In the genomic region with DNA sequence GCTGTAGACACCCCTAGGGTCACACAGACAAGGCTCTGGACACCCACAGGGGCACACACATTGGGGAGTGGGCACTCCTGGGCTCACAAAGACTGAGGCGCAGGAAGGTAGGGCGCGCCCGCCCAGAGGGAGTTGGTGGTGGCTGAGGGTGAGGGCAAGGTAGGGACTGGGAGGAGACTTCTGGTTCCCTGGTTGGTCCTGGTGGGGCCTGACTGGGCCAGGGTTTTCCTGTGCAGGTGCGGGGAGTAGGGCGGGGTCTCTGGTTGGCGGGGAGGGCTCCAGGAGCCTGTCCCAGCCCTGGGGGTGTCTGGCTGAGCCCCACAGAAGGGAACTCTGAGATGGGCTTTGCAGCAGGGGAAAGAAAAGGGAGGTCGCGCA, we compare ENCODE assay signal across 9 cellular contexts. TPM values are rescaled to one million over a fixed set of nuclear protein-coding genes. Genes with fewer than 3 reads are reported as not detected.
DNase-seq lines count a peak whose midpoint lies in the region; ATAC-seq and TF ChIP-seq lines count a peak whose summit lies in the region.
"Had no signal": no experiment of that assay in that cellular context is flagged by ENCODE, and none has a peak within 500 bp of the region (broad histone marks: within the 10 kb centered on the region; RNA-seq: fewer than 3 reads in every experiment).

No MANE protein-coding gene starts in this region.

- H3K4me3 Mint-ChIP-seq in CD4-positive, CD25-positive, alpha-beta regulatory T cell = peak overlapping the region; percentile 92 to 97 (median 94)
- H3K4me3 Mint-ChIP-seq in mesothelial cell of epicardium = peak overlapping the region; percentile 88

- H3K27me3 Mint-ChIP-seq in CD4-positive, CD25-positive, alpha-beta regulatory T cell = no peaks in the 10 kb centered on the region
- H3K27me3 Mint-ChIP-seq in mesothelial cell of epicardium (ENCODE audit: low read depth) = no peaks in the 10 kb centered on the region

- no peaks in the 10 kb centered on the region for H3K9me3 ChIP-seq in CD4-positive, CD25-positive, alpha-beta regulatory T cell (ENCODE audit: control insufficient read depth in 2 of 2, low read length in 2 of 2)
- no peaks in the 10 kb centered on the region for H3K9me3 ChIP-seq in NT2/D1 (ENCODE audit: insufficient read depth, low read length)

- no peaks in the 10 kb centered on the region for H3K36me3 Mint-ChIP-seq in CD4-positive, CD25-positive, alpha-beta regulatory T cell
- no peaks in the 10 kb centered on the region for H3K36me3 Mint-ChIP-seq in mesothelial cell of epicardium

- peaks cover 11% of the 10 kb centered on the region for H3K4me1 ChIP-seq in CD4-positive, CD25-positive, alpha-beta regulatory T cell (ENCODE audit: control insufficient read depth, insufficient read depth, low read length, poor library complexity, severe bottlenecking)
- no peaks in the 10 kb centered on the region for H3K4me1 ChIP-seq in NT2/D1 (ENCODE audit: insufficient read depth, insufficient read length)

- no peak for TF ChIP-seq CTCF in choroid plexus epithelial cell (conservative IDR thresholded peaks at IDR 0.05; ENCODE audit: low read depth, low read length)
- TF ChIP-seq CTCF in mesothelial cell of epicardium (IDR thresholded peaks at IDR 0.05; ENCODE audit: unreplicated experiment) = no peak

- H3K9me3 Mint-ChIP-seq in CD4-positive, CD25-positive, alpha-beta regulatory T cell = peaks cover 0 to 1% (median 0%) of the 10 kb centered on the region in 7 donors
- peaks cover 12% of the 10 kb centered on the region for H3K9me3 Mint-ChIP-seq in mesothelial cell of epicardium

- DNase-seq in CD4-positive, CD25-positive, alpha-beta regulatory T cell = peak in 1 of 3 donors; percentile 2
- DNase-seq in NT2/D1 (ENCODE audit: low read depth, low spot score) = no peak
- DNase-seq in choroid plexus epithelial cell (ENCODE audit: low read depth) = no peak
- DNase-seq in mesothelial cell of epicardium (ENCODE audit: low spot score in 2 of 2, unreplicated experiment in 2 of 2) = no peak
- no peak for DNase-seq in mesenteric fat pad (ENCODE audit: low spot score)
- DNase-seq in DMS79 treated with DMSO at 0.1 percent for 48 hours (lab: John Stamatoyannopoulos, UW) = no peak

- no peaks in the 10 kb centered on the region for H3K27me3 ChIP-seq in CD4-positive, CD25-positive, alpha-beta regulatory T cell (ENCODE audit: control insufficient read depth, insufficient read depth, low read length)
- no peaks in the 10 kb centered on the region for H3K27me3 ChIP-seq in NT2/D1 (ENCODE audit: insufficient read depth, insufficient read length)

- H3K4me1 Mint-ChIP-seq in CD4-positive, CD25-positive, alpha-beta regulatory T cell = peaks cover 9 to 23% (median 10%) of the 10 kb centered on the region in 4 donors
- H3K4me1 Mint-ChIP-seq in mesothelial cell of epicardium = peaks cover 14% of the 10 kb centered on the region

- peak overlapping the region; percentile 72 for H3K27ac ChIP-seq in CD4-positive, CD25-positive, alpha-beta regulatory T cell (ENCODE audit: insufficient read depth, low read length, poor library complexity, severe bottlenecking)

- H3K9ac ChIP-seq in NT2/D1 (ENCODE audit: insufficient read length, low read depth) = peak overlapping the region; percentile 93

- H3K36me3 ChIP-seq in CD4-positive, CD25-positive, alpha-beta regulatory T cell (ENCODE audit: control insufficient read depth, insufficient read depth, low read length) = no peaks in the 10 kb centered on the region
- no peaks in the 10 kb centered on the region for H3K36me3 ChIP-seq in NT2/D1 (ENCODE audit: insufficient read depth, insufficient read length, low read length)

- H3K4me3 ChIP-seq in CD4-positive, CD25-positive, alpha-beta regulatory T cell (ENCODE audit: low read depth, low read length) = peak overlapping the region; percentile 47
- H3K4me3 ChIP-seq in NT2/D1 (ENCODE audit: insufficient read length, low read depth) (peak overlapping the region; percentile 88), choroid plexus epithelial cell (ENCODE audit: low read depth, low read length) (peak overlapping the region; percentile 67)

- peak in 1 of 2 donors; percentile 4 for ATAC-seq in CD4-positive, CD25-positive, alpha-beta regulatory T cell (ENCODE audit: low read depth in 2 of 2)
- peak; percentile 34 for ATAC-seq in GM21528 (IDR thresholded peaks at IDR 0.05; ENCODE audit: low FRiP score, unreplicated experiment)
- ATAC-seq in GM19463 (IDR thresholded peaks at IDR 0.05; ENCODE audit: unreplicated experiment) = no peak

- H3K27ac Mint-ChIP-seq in CD4-positive, CD25-positive, alpha-beta regulatory T cell = peak overlapping the region in 2 of 3 donors; percentile 83 to 89
- H3K27ac Mint-ChIP-seq in mesothelial cell of epicardium = peak overlapping the region; percentile 82

RNA-seq across cellular contexts. Expression of gene WAS, which starts 6.7 kb away (rescaled TPM):
- 101 TPM for total RNA-seq in CD4-positive, CD25-positive, alpha-beta regulatory T cell
- 10 to 100 TPM; 12.4 to 21.8 (median 20.3) TPM for polyA plus RNA-seq in CD4-positive, CD25-positive, alpha-beta regulatory T cell
- 1.4 to 2.2 TPM (median 1.5 TPM) in 3 replicates for total RNA-seq in mesothelial cell of epicardium
- total RNA-seq in mesenteric fat pad = 22.0 TPM
- total RNA-seq: LHCN-M2 had no signal

RNA-seq across cellular contexts. Expression of gene SUV39H1, which starts 19.7 kb away (rescaled TPM):
- total RNA-seq in CD4-positive, CD25-positive, alpha-beta regulatory T cell = 8.0 TPM
- polyA plus RNA-seq in CD4-positive, CD25-positive, alpha-beta regulatory T cell = 10 to 100 TPM; 10.8 to 15.7 (median 13.3) TPM
- 5.3 to 6.3 TPM (median 5.4 TPM) in 3 replicates for total RNA-seq in mesothelial cell of epicardium
- total RNA-seq in mesenteric fat pad = 5.1 TPM
